10 cellular contexts compared by ENCODE assay signal in the genomic region with DNA sequence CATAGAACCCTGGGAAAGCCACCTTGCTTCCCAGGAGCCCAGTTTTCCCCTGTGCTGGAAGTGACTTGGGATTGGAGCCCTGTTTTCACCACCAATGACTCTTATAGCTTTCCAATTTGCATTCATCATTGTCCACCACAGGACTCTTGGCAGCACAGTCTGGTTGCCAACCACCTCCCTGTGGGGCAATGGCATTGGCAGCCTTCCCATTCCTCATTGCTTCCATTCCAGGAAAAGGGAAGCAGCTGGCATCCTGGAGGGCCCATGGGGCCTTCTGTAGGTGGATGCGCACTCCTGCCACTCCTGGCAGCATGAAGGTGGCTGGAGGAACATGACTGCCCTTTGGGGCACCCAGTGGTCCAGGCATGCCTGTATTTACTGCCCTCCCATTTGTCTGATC. TPM values are rescaled to one million over a fixed set of nuclear protein-coding genes. Genes with fewer than 3 reads are reported as not detected.
DNase-seq lines count a peak whose midpoint lies in the region; ATAC-seq and TF ChIP-seq lines count a peak whose summit lies in the region.
"Had no signal": no experiment of that assay in that cellular context is flagged by ENCODE, and none has a peak within 500 bp of the region (broad histone marks: within the 10 kb centered on the region; RNA-seq: fewer than 3 reads in every experiment).

No MANE protein-coding gene starts in this region.

- H3K27ac ChIP-seq in breast epithelium (peak overlapping the region; percentile 86 to 94), MM.1S (ENCODE audit: low read length) (no peak overlapping the region), GM23338 (ENCODE audit: low read depth) (no peak overlapping the region)

- H4K20me1 ChIP-seq in MM.1S (ENCODE audit: insufficient read depth, low read length) (no peaks in the 10 kb centered on the region), GM23338 (replicated peaks; ENCODE audit: insufficient read depth) (no peaks in the 10 kb centered on the region)

- no peaks in the 10 kb centered on the region for H3F3A ChIP-seq in MM.1S (ENCODE audit: insufficient read depth, low read length)
- H3F3A ChIP-seq in GM23338 (replicated peaks; ENCODE audit: low read depth) = no peaks in the 10 kb centered on the region

- no peak for TF ChIP-seq POLR2A in breast epithelium (IDR thresholded peaks at IDR 0.05)

- H3K4me2 ChIP-seq in MM.1S (ENCODE audit: low read depth, low read length) (no peak overlapping the region), GM23338 (no peak overlapping the region)

- CTCF ChIA-PET in Calu3 (lab: Charles Lee) = interaction anchor here (1.1 kb wide), 1 partner anchor 12 kb away, joined by 4 read pairs; no protein-coding TSS in a partner anchor

- BruUV-seq in Calu3 (replicated peaks; lab: Mats Ljungman, UMichigan) = no TSS peak

- H3K27me3 Mint-ChIP-seq in GM23338 (ENCODE audit: insufficient read depth, low read depth, poor library complexity) = peaks cover 12% of the 10 kb centered on the region
- H3K27me3 Mint-ChIP-seq in Calu3 (ENCODE audit: unreplicated experiment) = peaks cover 96% of the 10 kb centered on the region

- H3K4me1 Mint-ChIP-seq in GM23338 = peaks cover 17% of the 10 kb centered on the region
- H3K4me1 Mint-ChIP-seq in Calu3 (ENCODE audit: low read depth, unreplicated experiment) = no peaks in the 10 kb centered on the region
- H3K4me1 Mint-ChIP-seq: B cell had no signal

- H3K36me3 ChIP-seq in breast epithelium = no peaks in the 10 kb centered on the region
- no peaks in the 10 kb centered on the region for H3K36me3 ChIP-seq in MM.1S (replicated peaks; ENCODE audit: insufficient read depth, low read length)
- no peaks in the 10 kb centered on the region for H3K36me3 ChIP-seq in GM23338 (ENCODE audit: insufficient read depth)

- peak; percentile 75 for DNase-seq in AG10803 (ENCODE audit: low read depth)
- peak; percentile 73 for DNase-seq in NCI-H1105 treated with DMSO at 0.1 percent for 48 hours (lab: John Stamatoyannopoulos, UW)
- peak; percentile 65 to 91 for DNase-seq in breast epithelium (ENCODE audit: low spot score in 2 of 2)
- peak; percentile 60 for DNase-seq in left lobe of liver (ENCODE audit: low spot score)
- DNase-seq in MM.1S = no peak
- DNase-seq in GM23338 (ENCODE audit: low spot score) = no peak
- no peak for DNase-seq in foreskin fibroblast
- no peak for DNase-seq in Calu3
- DNase-seq: RPMI8226 had no signal

- H2AFZ ChIP-seq in MM.1S (ENCODE audit: low read length) = no peak overlapping the region
- H2AFZ ChIP-seq in GM23338 = no peak overlapping the region

- H3K4me3 Mint-ChIP-seq in GM23338 = no peak overlapping the region
- no peak overlapping the region for H3K4me3 Mint-ChIP-seq in Calu3 (ENCODE audit: low read depth, unreplicated experiment)
- H3K4me3 Mint-ChIP-seq: B cell had no signal

- intact Hi-C loops in breast epithelium (cut with DNase I; ENCODE audit: low total_unique reads) (no loop called here), Calu3 (cut with micrococcal nuclease; ENCODE audit: unreplicated experiment) (no loop called here)

- no peaks in the 10 kb centered on the region for H3K27me3 ChIP-seq in breast epithelium
- H3K27me3 ChIP-seq in MM.1S (replicated peaks; ENCODE audit: insufficient read depth, low read length) = no peaks in the 10 kb centered on the region
- H3K27me3 ChIP-seq in GM23338 (ENCODE audit: insufficient read depth) = no peaks in the 10 kb centered on the region

- H3K9me3 Mint-ChIP-seq in GM23338 (no peaks in the 10 kb centered on the region), Calu3 (ENCODE audit: low read depth, unreplicated experiment) (no peaks in the 10 kb centered on the region)

- ATAC-seq in left lobe of liver = peak; percentile 77
- ATAC-seq in GM23338 = no peak

- H3K27ac Mint-ChIP-seq in GM23338 = no peak overlapping the region
- H3K27ac Mint-ChIP-seq in Calu3 (ENCODE audit: unreplicated experiment) = no peak overlapping the region
- H3K27ac Mint-ChIP-seq: B cell had no signal

- TF ChIP-seq CTCF in AG10803 (conservative IDR thresholded peaks at IDR 0.05; ENCODE audit: low read length) = no peak
- TF ChIP-seq CTCF in breast epithelium (IDR thresholded peaks at IDR 0.05) = no peak
- TF ChIP-seq CTCF in MM.1S (IDR thresholded peaks at IDR 0.05; ENCODE audit: low read length) = no peak
- no peak for TF ChIP-seq CTCF in GM23338 (conservative IDR thresholded peaks at IDR 0.05; ENCODE audit: low read depth in 2 of 2)
- no peak for TF ChIP-seq CTCF in foreskin fibroblast (IDR thresholded peaks at IDR 0.05; ENCODE audit: low read depth, low read length)
- no peak for TF ChIP-seq CTCF in Calu3 (IDR thresholded peaks at IDR 0.05; ENCODE audit: unreplicated experiment)

- no peaks in the 10 kb centered on the region for H3K79me2 ChIP-seq in MM.1S (ENCODE audit: low read length)
- no peaks in the 10 kb centered on the region for H3K79me2 ChIP-seq in GM23338 (replicated peaks; ENCODE audit: insufficient read depth)

- no peaks in the 10 kb centered on the region for H3K9me3 ChIP-seq in breast epithelium
- H3K9me3 ChIP-seq in MM.1S (replicated peaks; ENCODE audit: insufficient read depth, low read length) = no peaks in the 10 kb centered on the region

- H3K36me3 Mint-ChIP-seq in GM23338 (ENCODE audit: low read depth) (no peaks in the 10 kb centered on the region), Calu3 (ENCODE audit: insufficient read depth, unreplicated experiment) (peaks cover 3% of the 10 kb centered on the region)

- peaks cover 0 to 21% of the 10 kb centered on the region in 2 donors for H3K4me1 ChIP-seq in breast epithelium
- H3K4me1 ChIP-seq in MM.1S (ENCODE audit: low read length) = no peaks in the 10 kb centered on the region
- peaks cover 11% of the 10 kb centered on the region for H3K4me1 ChIP-seq in GM23338 (ENCODE audit: insufficient read depth)

- H3K9me2 ChIP-seq in MM.1S (replicated peaks; ENCODE audit: insufficient read depth, low read length) = no peaks in the 10 kb centered on the region
- no peaks in the 10 kb centered on the region for H3K9me2 ChIP-seq in GM23338 (ENCODE audit: insufficient read depth)

- no peak overlapping the region for H3K4me3 ChIP-seq in AG10803 (ENCODE audit: low read length)
- H3K4me3 ChIP-seq in breast epithelium = peak overlapping the region in 2 of 3 donors; percentile 22 to 28
- H3K4me3 ChIP-seq in MM.1S (ENCODE audit: low read length) = no peak overlapping the region
- no peak overlapping the region for H3K4me3 ChIP-seq in GM23338
- no peak overlapping the region for H3K4me3 ChIP-seq in foreskin fibroblast (ENCODE audit: low read depth in 1 of 2, low read length in 2 of 2)

- no peak overlapping the region for H3K9ac ChIP-seq in MM.1S (ENCODE audit: low read length)

TF ChIP-seq in GM23338, 12 proteins besides CTCF, POLR2A, EP300 and RAD21:
- TF ChIP-seq ZNF114 (CRISPR knock-in tag; IDR thresholded peaks at IDR 0.05) (no peak), CREB1 (CRISPR knock-in tag; IDR thresholded peaks at IDR 0.05; ENCODE audit: low read depth) (no peak), JUNB (IDR thresholded peaks at IDR 0.05; ENCODE audit: unreplicated experiment) (no peak)

RNA-seq across cellular contexts. Expression of gene FEM1B, which starts 57.7 kb away (rescaled TPM):
- total RNA-seq in breast epithelium (10 to 100 TPM; 48.5 to 82.7 (median 60.0) TPM), left lobe of liver (21.5 TPM), Calu3 (2022) (41.4 and 53.3 TPM in 2 replicates)
- 82.0 and 82.4 TPM in 2 replicates for total RNA-seq in GM23338 (2014; rRNA removed; shearing (Covaris generic))
- 11.6 and 13.0 TPM in 2 replicates for polyA plus RNA-seq in GM23338 (2016; fragmentation: Nextera tagmentation; extraction: Ambion mirVana)

Comparison
In these comparisons a context has a peak if more than half of its experiments do, and no peak if none do; other contexts are left out.
1. DNase-seq: peak in AG10803 (single experiment), NCI-H1105 treated with DMSO at 0.1 percent for 48 hours (single experiment), breast epithelium (2 of 2) and left lobe of liver (single experiment); none in MM.1S (single experiment), GM23338 (single experiment), foreskin fibroblast (0 of 2) and Calu3 (single experiment).
2. H3K4me3 ChIP-seq: peak in breast epithelium (2 of 3); none in AG10803 (single experiment), MM.1S (single experiment), GM23338 (single experiment) and foreskin fibroblast (0 of 2).
3. H3K27ac ChIP-seq: peak in breast epithelium (2 of 2); none in MM.1S (single experiment) and GM23338 (single experiment).